ENCODE assay signal across 9 cellular contexts in genomic region chr15:93028632-93029612, GRCh38.
A peak's percentile ranks its signal among the peaks of the same experiment; 100 is the strongest.
DNase-seq lines count a peak whose midpoint lies in the region; ATAC-seq and TF ChIP-seq lines count a peak whose summit lies in the region.
"Had no signal": no experiment of that assay in that cellular context is flagged by ENCODE, and none has a peak within 500 bp of the region (broad histone marks: within the 10 kb centered on the region; RNA-seq: fewer than 3 reads in every experiment).

No MANE protein-coding gene starts in this region.

- no peak overlapping the region for H2AFZ ChIP-seq in PC-9

- H3K4me1 ChIP-seq in PC-9 (replicated peaks; ENCODE audit: insufficient read depth) (no peaks in the 10 kb centered on the region), duodenal mucosa (ENCODE audit: control insufficient read depth in 1 of 2, insufficient read depth in 2 of 2, low read length in 2 of 2) (peaks cover 22 to 32% of the 10 kb centered on the region in 2 donors), mesodermal cell (ENCODE audit: control insufficient read depth, insufficient read depth, low read length, poor library complexity, severe bottlenecking) (peaks cover 10% of the 10 kb centered on the region), tibial artery (peaks cover 5 to 57% (median 49%) of the 10 kb centered on the region in 4 donors)

- 90 to 91% methylated on average over 22 to 30 of the region's 30 CpGs for WGBS in mesodermal cell (ENCODE audit: insufficient coverage in 2 of 2), 2 experiments

- no peaks in the 10 kb centered on the region for H3K9me3 ChIP-seq in PC-9 (ENCODE audit: insufficient read depth, low read depth)
- H3K9me3 ChIP-seq in duodenal mucosa (ENCODE audit: control insufficient read depth in 1 of 2, low read length in 2 of 2) = no peaks in the 10 kb centered on the region
- H3K9me3 ChIP-seq in mesodermal cell (ENCODE audit: control insufficient read depth, low read length) = no peaks in the 10 kb centered on the region
- no peaks in the 10 kb centered on the region for H3K9me3 ChIP-seq in tibial artery
- H3K9me3 ChIP-seq: SJSA1 had no signal

- intact Hi-C loops in PC-9 (cut with micrococcal nuclease; ENCODE audit: unreplicated experiment) = no loop called here
- intact Hi-C loops in tibial artery (cut with DNase I; ENCODE audit: low total_unique reads) = loop anchor here (10.0 kb wide), 2 partner anchors 46 to 234 kb away; no protein-coding TSS in a partner anchor

- CTCF ChIA-PET in PC-9 (lab: Charles Lee) = interaction anchor here (0.5 to 2.6 kb wide), 3 partner anchors 296 to 1091 kb away, joined by 3 to 25 read pairs (median 6); no protein-coding TSS in a partner anchor

- H3K27me3 ChIP-seq in PC-9 (ENCODE audit: insufficient read depth, low read depth) (no peaks in the 10 kb centered on the region), duodenal mucosa (ENCODE audit: control insufficient read depth in 1 of 2, insufficient read depth in 2 of 2, low read length in 2 of 2) (no peaks in the 10 kb centered on the region), tibial artery (no peaks in the 10 kb centered on the region)
- H3K27me3 ChIP-seq: SJSA1 had no signal

- H3K36me3 ChIP-seq in PC-9 (ENCODE audit: low read depth) (peaks cover 12% of the 10 kb centered on the region; the same call in 1 of the 2 replicates), duodenal mucosa (ENCODE audit: control insufficient read depth in 1 of 2, insufficient read depth in 2 of 2, low read length in 2 of 2) (peaks cover 27 to 41% of the 10 kb centered on the region in 2 donors), mesodermal cell (ENCODE audit: control insufficient read depth, insufficient read depth, low read length) (peaks cover 40% of the 10 kb centered on the region), tibial artery (peaks cover 26 to 27% (median 26%) of the 10 kb centered on the region in 3 donors)

- no peak overlapping the region for H3K9ac ChIP-seq in duodenal mucosa (ENCODE audit: low read depth in 1 of 2, low read length in 2 of 2)

- POLR2A ChIA-PET in PC-9 (lab: Charles Lee; ENCODE audit: unreplicated experiment) = interaction anchor here (0.6 kb wide), 3 partner anchors 12 to 122 kb away, joined by 5 to 12 read pairs (median 6); no protein-coding TSS in a partner anchor

- H3K4me3 ChIP-seq in PC-9 = no peak overlapping the region
- no peak overlapping the region for H3K4me3 ChIP-seq in duodenal mucosa (ENCODE audit: low read depth in 1 of 2, low read length in 2 of 2)
- no peak overlapping the region for H3K4me3 ChIP-seq in mesodermal cell (ENCODE audit: extremely low read depth, insufficient read depth, low read length, poor library complexity, severe bottlenecking)
- peak overlapping the region; percentile 15 to 22 for H3K4me3 ChIP-seq in tibial artery
- H3K4me3 ChIP-seq: SJSA1 had no signal

- peaks cover 19% of the 10 kb centered on the region for H4K20me1 ChIP-seq in PC-9 (ENCODE audit: insufficient read depth)

- no peak for TF ChIP-seq CTCF in GM13976 (IDR thresholded peaks at IDR 0.05; ENCODE audit: borderline replicate concordance, control extremely low read depth, extremely low read depth, insufficient read depth, missing control alignments)
- no peak for TF ChIP-seq CTCF in PC-9 (conservative IDR thresholded peaks at IDR 0.05)
- no peak for TF ChIP-seq CTCF in tibial artery (IDR thresholded peaks at IDR 0.05)

- ATAC-seq in GM21786 (IDR thresholded peaks at IDR 0.05; ENCODE audit: unreplicated experiment) (no peak), GM18868 (IDR thresholded peaks at IDR 0.05; ENCODE audit: unreplicated experiment) (no peak)

- BruUV-seq in PC-9 (replicated peaks; lab: Mats Ljungman, UMichigan) = no TSS peak

- peak; percentile 33 for DNase-seq in GM13976 (ENCODE audit: low spot score)
- no peak for DNase-seq in PC-9
- peak; percentile 93 to 98 for DNase-seq in tibial artery
- no peak for DNase-seq in NCI-H1694 (lab: John Stamatoyannopoulos, UW)

- H3K27ac ChIP-seq in PC-9 (peak overlapping the region; percentile 39), duodenal mucosa (ENCODE audit: low read depth, low read length) (peak overlapping the region; percentile 36), mesodermal cell (ENCODE audit: low read depth, low read length, severe bottlenecking) (peak overlapping the region; percentile 30), tibial artery (peak overlapping the region; percentile 88 to 93)
- H3K27ac ChIP-seq: SJSA1 had no signal

- no peaks in the 10 kb centered on the region for H3K79me2 ChIP-seq in PC-9 (ENCODE audit: low read depth)

- H3K4me2 ChIP-seq in PC-9 = no peak overlapping the region

- in situ Hi-C loops in GM13976 (cut with MboI; ENCODE audit: low sequenced_read_pairs, unreplicated experiment) = no loop called here

- peaks cover 38% of the 10 kb centered on the region for H3F3A ChIP-seq in PC-9 (ENCODE audit: insufficient read depth, low read depth)

- no peaks in the 10 kb centered on the region for H3K9me2 ChIP-seq in PC-9 (ENCODE audit: insufficient read depth)

Comparison
In these comparisons a context has a peak if more than half of its experiments do, and no peak if none do; other contexts are left out.
1. DNase-seq: peak in GM13976 (single experiment) and tibial artery (2 of 2); none in PC-9 (0 of 2) and NCI-H1694 (single experiment).
2. H3K27ac ChIP-seq: peak in every context shown above with its lines; median percentile 90 in tibial artery; 39 in PC-9; 36 in duodenal mucosa; 30 in mesodermal cell.
3. H3K4me3 ChIP-seq: peak in tibial artery (2 of 2); none in PC-9 (single experiment), duodenal mucosa (0 of 2) and mesodermal cell (single experiment).